Comparison of ENCODE assay signal across 33 cellular contexts in genomic region chr11:22346283-22346682, GRCh38. TPM values are rescaled to one million over a fixed set of nuclear protein-coding genes. Genes with fewer than 3 reads are reported as not detected.
"Had no signal": no experiment of that assay in that cellular context is flagged by ENCODE, and none has a peak within 500 bp of the region (broad histone marks: within the 10 kb centered on the region; RNA-seq: fewer than 3 reads in every experiment).

No MANE protein-coding gene starts in this region.

- H3K4me3 Mint-ChIP-seq: activated CD8-positive, alpha-beta T cell treated with anti-CD3 and anti-CD28 coated beads for 36 hours; activated naive CD4-positive, alpha-beta T cell treated with anti-CD3 and anti-CD28 coated beads for 36 hours; activated T-cell treated with anti-CD3 and anti-CD28 coated beads, Interleukin-2, amount 50 U/mL, for 24 hours had no signal

- H3K27ac ChIP-seq: adrenal gland, body of pancreas, SJCRH30, SK-N-MC had no signal

- H3K9me3 ChIP-seq: adrenal gland, body of pancreas, MG63, SJCRH30 had no signal

- H3K27ac Mint-ChIP-seq: activated CD8-positive, alpha-beta T cell treated with anti-CD3 and anti-CD28 coated beads for 36 hours; activated naive CD4-positive, alpha-beta T cell treated with anti-CD3 and anti-CD28 coated beads for 36 hours; activated naive CD4-positive, alpha-beta T cell treated with anti-CD3 and anti-CD28 coated beads, Interleukin-2, amount 50 U/mL, for 72 hours; activated T-cell treated with anti-CD3 and anti-CD28 coated beads, Interleukin-2, amount 50 U/mL, for 24 hours; activated T-helper 2 cell treated with anti-CD3 and anti-CD28 coated beads, Interferon-gamma antibody, Interleukin-2, Interleukin-4, amounts not matched to agents 10 μg/mL and 5 μg/mL and 100 μg/mL, durations not matched to agents 14 hours and 24 hours and 36 hours had no signal

- H3K4me1 ChIP-seq: adrenal gland, SJCRH30 had no signal

- DNase-seq: activated CD4-positive, alpha-beta T cell treated with anti-CD3 and anti-CD28 coated beads for 1 hour; activated CD4-positive, alpha-beta T cell treated with anti-CD3 and anti-CD28 coated beads for 48 hours; activated CD4-positive, alpha-beta T cell treated with anti-CD3 and anti-CD28 coated beads, Interleukin-2, amount 50 U/mL, for 4 hours; activated CD8-positive, alpha-beta T cell treated with anti-CD3 and anti-CD28 coated beads for 36 hours; activated gamma-delta T cell; activated naive CD4-positive, alpha-beta T cell treated with anti-CD3 and anti-CD28 coated beads for 36 hours; activated T-cell treated with anti-CD3 and anti-CD28 coated beads, Interleukin-2, amount 50 U/mL, for 24 hours; adrenal gland; body of pancreas; caudate nucleus; cerebellar nuclear complex; Kasumi-1; KG1; MG63; NCI-H1048; NCI-H1105 treated with DMSO at 0.1 percent for 48 hours; NCI-H1436; NCI-H1694; NCI-H1930; NCI-H2081 treated with DMSO at 0.1 percent for 48 hours; NCI-H2171; NCI-H510A; SHP77; SJCRH30; T1000 had no signal

- H3K27me3 ChIP-seq: MG63 had no signal

- H3K9me3 Mint-ChIP-seq: activated CD8-positive, alpha-beta T cell treated with anti-CD3 and anti-CD28 coated beads for 36 hours; activated naive CD4-positive, alpha-beta T cell treated with anti-CD3 and anti-CD28 coated beads for 36 hours; activated naive CD4-positive, alpha-beta T cell treated with anti-CD3 and anti-CD28 coated beads, Interleukin-2, amount 50 U/mL, for 72 hours; activated T-cell treated with anti-CD3 and anti-CD28 coated beads, Interleukin-2, amount 50 U/mL, for 24 hours; activated T-helper 2 cell treated with anti-CD3 and anti-CD28 coated beads, Interferon-gamma antibody, Interleukin-2, Interleukin-4, amounts not matched to agents 10 μg/mL and 5 μg/mL and 100 μg/mL, durations not matched to agents 14 hours and 24 hours and 36 hours had no signal

RNA-seq across cellular contexts. Expression of gene SLC17A6, which starts 8.1 kb away (rescaled TPM):
- total RNA-seq: activated CD8-positive, alpha-beta T cell treated with anti-CD3 and anti-CD28 coated beads for 36 hours; activated naive CD4-positive, alpha-beta T cell treated with anti-CD3 and anti-CD28 coated beads for 36 hours; activated naive CD4-positive, alpha-beta T cell treated with anti-CD3 and anti-CD28 coated beads, Interleukin-2, amount 50 U/mL, for 72 hours; activated T-helper 2 cell treated with anti-CD3 and anti-CD28 coated beads, Interferon-gamma antibody, Interleukin-2, Interleukin-4, amounts not matched to agents 10 μg/mL and 5 μg/mL and 100 μg/mL, durations not matched to agents 14 hours and 24 hours and 36 hours; adrenal gland; astrocyte; body of pancreas; bronchial epithelial cell; RPMI7951; SJCRH30; T-helper 1 cell treated with Interleukin-12 subunit alpha and Interleukin-12 subunit beta and Interleukin-4 antibody, amounts not matched to agents 30 ng/mL and 1 ng/mL, for 36 hours; T-helper 2 cell treated with Interferon-gamma antibody and Interleukin-4, amounts not matched to agents 100 ng/mL and 5 ng/mL, for 36 hours had no signal
